Comparison of ENCODE assay signal across 23 cellular contexts in genomic region chr9:35395076-35395675, GRCh38.
"Had no signal": no experiment of that assay in that cellular context is flagged by ENCODE, and none has a peak within 500 bp of the region (broad histone marks: within the 10 kb centered on the region; RNA-seq: fewer than 3 reads in every experiment).

No MANE protein-coding gene starts in this region.

- H3K27me3 ChIP-seq: body of pancreas, colonic mucosa, foreskin keratinocyte, heart left ventricle, left lung, tibial nerve had no signal

- H3K4me1 Mint-ChIP-seq: activated CD4-positive, alpha-beta T cell treated with anti-CD3 and anti-CD28 coated beads for 36 hours; immature natural killer cell; nephron; T-cell had no signal

- H3K27ac Mint-ChIP-seq: activated CD4-positive, alpha-beta T cell treated with anti-CD3 and anti-CD28 coated beads for 36 hours; activated CD8-positive, alpha-beta T cell treated with anti-CD3 and anti-CD28 coated beads, Interleukin-2, amount 10 ng/mL, durations not matched to agents 7 days and 5 days; activated naive CD8-positive, alpha-beta T cell; immature natural killer cell; nephron; stimulated activated naive B cell treated with anti-CD40 and anti-IgM and Interleukin-4, amounts not matched to agents 10 μg/mL and 1 μg/mL and 100 μg/mL, for 72 hours; T-cell had no signal

- DNase-seq: activated CD4-positive, alpha-beta T cell treated with anti-CD3 and anti-CD28 coated beads for 36 hours; activated CD4-positive, CD25-positive, alpha-beta regulatory T cell; activated CD8-positive, alpha-beta T cell treated with anti-CD3 and anti-CD28 coated beads, Interleukin-2, amount 10 ng/mL, durations not matched to agents 7 days and 5 days; activated effector memory CD4-positive, alpha-beta T cell treated with Interleukin-2 at 50 U/mL for 16 hours; activated naive CD4-positive, alpha-beta T cell treated with Interleukin-2 at 50 U/mL for 16 hours; anterior cingulate cortex; body of pancreas; cerebellar nuclear complex; effector memory CD4-positive, alpha-beta T cell; foreskin keratinocyte; heart left ventricle; hypothalamus; immature natural killer cell; kidney glomerular epithelial cell; left lung; stimulated activated CD4-positive, alpha-beta T cell treated with anti-CD3 and anti-CD28 coated beads, Interleukin-15, amount 100 ng/mL, for 24 hours; stimulated activated CD4-positive, alpha-beta T cell treated with anti-CD3 and anti-CD28 coated beads, Interleukin-2, amount 100 ng/mL, for 24 hours; stimulated activated naive B cell treated with anti-CD40 and anti-IgM and Interleukin-4, amounts not matched to agents 10 μg/mL and 1 μg/mL and 100 μg/mL, for 72 hours; T-cell had no signal

- H3K4me3 Mint-ChIP-seq: activated CD4-positive, alpha-beta T cell treated with anti-CD3 and anti-CD28 coated beads for 36 hours; activated CD8-positive, alpha-beta T cell treated with anti-CD3 and anti-CD28 coated beads, Interleukin-2, amount 10 ng/mL, durations not matched to agents 7 days and 5 days; activated naive CD8-positive, alpha-beta T cell; immature natural killer cell; nephron; stimulated activated naive B cell treated with anti-CD40 and anti-IgM and Interleukin-4, amounts not matched to agents 10 μg/mL and 1 μg/mL and 100 μg/mL, for 72 hours; T-cell had no signal

- H3K9me3 ChIP-seq: body of pancreas, colonic mucosa, heart left ventricle, left lung, tibial nerve had no signal

- H3K4me3 ChIP-seq: body of pancreas, colonic mucosa, heart left ventricle, left lung, tibial nerve had no signal

- H3K9me3 Mint-ChIP-seq: immature natural killer cell; nephron; stimulated activated naive B cell treated with anti-CD40 and anti-IgM and Interleukin-4, amounts not matched to agents 10 μg/mL and 1 μg/mL and 100 μg/mL, for 72 hours; T-cell had no signal

- H3K4me1 ChIP-seq: body of pancreas, colonic mucosa, foreskin keratinocyte, left lung, tibial nerve had no signal

- H3K36me3 Mint-ChIP-seq: activated naive CD8-positive, alpha-beta T cell; immature natural killer cell; stimulated activated naive B cell treated with anti-CD40 and anti-IgM and Interleukin-4, amounts not matched to agents 10 μg/mL and 1 μg/mL and 100 μg/mL, for 72 hours; T-cell had no signal

- ATAC-seq: activated CD4-positive, alpha-beta T cell treated with anti-CD3 and anti-CD28 coated beads for 36 hours; activated CD8-positive, alpha-beta T cell treated with anti-CD3 and anti-CD28 coated beads, Interleukin-2, amount 10 ng/mL, durations not matched to agents 7 days and 5 days; body of pancreas; foreskin keratinocyte; left lung; stimulated activated naive B cell treated with anti-CD40 and anti-IgM and Interleukin-4, amounts not matched to agents 10 μg/mL and 1 μg/mL and 100 μg/mL, for 72 hours; T-cell had no signal

- H3K27ac ChIP-seq: body of pancreas, colonic mucosa, foreskin keratinocyte, heart left ventricle, left lung, tibial nerve had no signal
